Comparison of ENCODE assay signal across 24 cellular contexts in genomic region chr15:41853831-41854230, GRCh38.
"Had no signal": no experiment of that assay in that cellular context is flagged by ENCODE, and none has a peak within 500 bp of the region (broad histone marks: within the 10 kb centered on the region; RNA-seq: fewer than 3 reads in every experiment).

No MANE protein-coding gene starts in this region.

- H3K27me3 ChIP-seq: dorsolateral prefrontal cortex, heart right ventricle, left lung had no signal

- DNase-seq: dermis blood vessel endothelial cell; dorsolateral prefrontal cortex; effector CD4-positive, alpha-beta T cell; effector memory CD4-positive, alpha-beta T cell; foreskin keratinocyte; glutamatergic neuron; head of caudate nucleus; heart right ventricle; hippocampal formation; left cardiac atrium; left lung; left ventricle myocardium superior; mammary epithelial cell; mesendoderm; midbrain had no signal

- H3K9me3 Mint-ChIP-seq: memory B cell had no signal

- H3K4me1 ChIP-seq: esophagus muscularis mucosa, heart right ventricle had no signal

- ATAC-seq: foreskin keratinocyte, heart right ventricle, left cardiac atrium, left ventricle myocardium superior had no signal

- FAIRE-seq: colon, endothelial cell of umbilical vein, frontal cortex, islet of Langerhans, keratinocyte had no signal

- H3K4me3 ChIP-seq: coronary artery, dorsolateral prefrontal cortex, esophagus muscularis mucosa, heart right ventricle, left lung, lung had no signal

- H3K9me3 ChIP-seq: esophagus muscularis mucosa, heart right ventricle, left lung had no signal

- H3K36me3 Mint-ChIP-seq: memory B cell had no signal

- H3K4me3 Mint-ChIP-seq: memory B cell had no signal

- H3K27me3 Mint-ChIP-seq: memory B cell had no signal

- H3K27ac ChIP-seq: coronary artery, esophagus muscularis mucosa, foreskin keratinocyte, heart right ventricle, left lung had no signal

- H3K27ac Mint-ChIP-seq: memory B cell had no signal
